ENCODE assay signal across 1 cellular context in genomic region chr2:16665746-16666452, GRCh38.
TF ChIP-seq lines count a peak whose summit lies in the region.

CYRIA (minus strand) TSS chr2:16665834; CDS start chr2:16588119, 77,715 bp downstream.

TF ChIP-seq in GM23338, 12 proteins besides CTCF, POLR2A, EP300 and RAD21 (continued from another document):
- TF ChIP-seq ZNF462 (CRISPR knock-in tag; IDR thresholded peaks at IDR 0.05) (no peak), EZH2 (IDR thresholded peaks at IDR 0.05; ENCODE audit: low read depth, unreplicated experiment) (no peak), POLR2AphosphoS5 (IDR thresholded peaks at IDR 0.05; ENCODE audit: low read depth) (no peak)
